ENCODE assay signal across 10 cellular contexts in genomic region chr19:43439183-43440063, GRCh38. TPM values are rescaled to one million over a fixed set of nuclear protein-coding genes. Genes with fewer than 3 reads are reported as not detected.
A peak's percentile ranks its signal among the peaks of the same experiment; 100 is the strongest.
DNase-seq lines count a peak whose midpoint lies in the region; ATAC-seq and TF ChIP-seq lines count a peak whose summit lies in the region.
"Had no signal": no experiment of that assay in that cellular context is flagged by ENCODE, and none has a peak within 500 bp of the region (broad histone marks: within the 10 kb centered on the region; RNA-seq: fewer than 3 reads in every experiment).

No MANE protein-coding gene starts in this region.

- H4K20me1 ChIP-seq in DND-41 (ENCODE audit: insufficient read depth, low read length): no peaks in the 10 kb centered on the region

- intact Hi-C loops in left colon (cut with DNase I, micrococcal nuclease): loop anchor here in 1 of 2 donors (10.0 kb wide), 1 partner anchor 215 kb away; no protein-coding TSS in a partner anchor

- H3K79me2 ChIP-seq in DND-41 (ENCODE audit: insufficient read depth, low read length): no peaks in the 10 kb centered on the region

- no peaks in the 10 kb centered on the region for H3K27me3 ChIP-seq in DND-41 (ENCODE audit: insufficient read depth, low read length, poor library complexity)

- no peaks in the 10 kb centered on the region for H3K27me3 Mint-ChIP-seq in activated T-cell treated with anti-CD3 and anti-CD28 coated beads, Interleukin-2, amount 50 U/mL, for 72 hours (ENCODE audit: low read depth)

- DNase-seq in DND-41: peak; percentile 10
- peak; percentile 43 for DNase-seq in NCI-H226
- DNase-seq in activated T-cell treated with anti-CD3 and anti-CD28 coated beads, Interleukin-2, amount 50 U/mL, for 72 hours: peak in 1 of 2 donors; percentile 9
- DNase-seq in left colon: no peak
- no peak for DNase-seq in iPS-NIHi7 (ENCODE audit: extremely low spot score)
- DNase-seq in amygdala (lab: John Stamatoyannopoulos, UW): no peak

- peaks cover 9% of the 10 kb centered on the region; the same call in 1 of the 2 replicates for H3K4me1 ChIP-seq in DND-41 (ENCODE audit: insufficient read depth, low read length)

- peaks cover 34% of the 10 kb centered on the region for H3K4me1 Mint-ChIP-seq in activated T-cell treated with anti-CD3 and anti-CD28 coated beads, Interleukin-2, amount 50 U/mL, for 72 hours (ENCODE audit: low read depth)

- no peak overlapping the region for H3K9ac ChIP-seq in DND-41 (ENCODE audit: low read depth, low read length)

- no peaks in the 10 kb centered on the region for H3K9me3 ChIP-seq in DND-41 (ENCODE audit: insufficient read depth, low read length, severe bottlenecking)

- TF ChIP-seq CTCF in DND-41 (IDR thresholded peaks at IDR 0.05; ENCODE audit: borderline replicate concordance, extremely low read depth, low read length, poor library complexity, severe bottlenecking): no peak

- H3K27ac ChIP-seq in DND-41 (ENCODE audit: low read length): no peak overlapping the region

- H3K4me3 Mint-ChIP-seq in activated T-cell treated with anti-CD3 and anti-CD28 coated beads, Interleukin-2, amount 50 U/mL, for 72 hours: no peak overlapping the region

- no peak overlapping the region for H3K4me2 ChIP-seq in DND-41 (ENCODE audit: insufficient read depth, low read length)

- H3K36me3 ChIP-seq in DND-41 (ENCODE audit: insufficient read depth, low read length): no peaks in the 10 kb centered on the region

- peaks cover 2 to 5% of the 10 kb centered on the region in 2 donors for H3K36me3 Mint-ChIP-seq in activated T-cell treated with anti-CD3 and anti-CD28 coated beads, Interleukin-2, amount 50 U/mL, for 72 hours (ENCODE audit: insufficient read depth in 2 of 2)

- ATAC-seq in DND-41 (ENCODE audit: insufficient read depth, low read depth): peak; percentile 58; the same call in 2 of the 3 replicates
- ATAC-seq in activated T-cell treated with anti-CD3 and anti-CD28 coated beads, Interleukin-2, amount 50 U/mL, for 72 hours (replicated peaks in 1 of 2): peak; percentile 47 to 79
- ATAC-seq in left colon: peak; percentile 84
- no peak for ATAC-seq in GM18517 (IDR thresholded peaks at IDR 0.05; ENCODE audit: unreplicated experiment)
- no peak for ATAC-seq in HG03135 (IDR thresholded peaks at IDR 0.05; ENCODE audit: unreplicated experiment)

- no peak overlapping the region for H3K4me3 ChIP-seq in DND-41 (ENCODE audit: low read depth in 1 of 2, low read length in 2 of 2)

- no peak overlapping the region for H2AFZ ChIP-seq in DND-41 (ENCODE audit: low read depth, low read length)

- peak overlapping the region; percentile 54 for H3K27ac Mint-ChIP-seq in activated T-cell treated with anti-CD3 and anti-CD28 coated beads, Interleukin-2, amount 50 U/mL, for 72 hours

- peaks cover 0 to 3% of the 10 kb centered on the region in 2 donors for H3K9me3 Mint-ChIP-seq in activated T-cell treated with anti-CD3 and anti-CD28 coated beads, Interleukin-2, amount 50 U/mL, for 72 hours

RNA-seq across cellular contexts. Expression of gene TEX101, which starts 24.7 kb away (rescaled TPM):
- total RNA-seq in activated T-cell treated with anti-CD3 and anti-CD28 coated beads, Interleukin-2, amount 50 U/mL, for 72 hours: not detected
- total RNA-seq in left colon: under 1 TPM; 0.27 to 0.34 TPM
- total RNA-seq: dermis microvascular lymphatic vessel endothelial cell, subcutaneous adipose tissue had no signal

RNA-seq across cellular contexts. Expression of gene LYPD3, which starts 26.0 kb away (rescaled TPM):
- 1 to 10 TPM; 3.1 to 4.1 TPM for total RNA-seq in activated T-cell treated with anti-CD3 and anti-CD28 coated beads, Interleukin-2, amount 50 U/mL, for 72 hours
- under 1 TPM; 0.21 to 0.56 TPM for total RNA-seq in left colon

Comparison
In these comparisons a context has a peak if more than half of its experiments do, and no peak if none do; other contexts are left out.
1. ATAC-seq: peak in DND-41 (single experiment), activated T-cell treated with anti-CD3 and anti-CD28 coated beads, Interleukin-2, amount 50 U/mL, for 72 hours (2 of 2) and left colon (single experiment); none in GM18517 (single experiment) and HG03135 (single experiment).
2. DNase-seq: peak in DND-41 (single experiment) and NCI-H226 (single experiment); none in left colon (0 of 2), iPS-NIHi7 (single experiment) and amygdala (0 of 56).